8 cellular contexts compared by ENCODE assay signal in genomic region chr6:31861919-31862343, GRCh38. TPM values are rescaled to one million over a fixed set of nuclear protein-coding genes. Genes with fewer than 3 reads are reported as not detected.
DNase-seq lines count a peak whose midpoint lies in the region; ATAC-seq, FAIRE-seq and TF ChIP-seq lines count a peak whose summit lies in the region.

No MANE protein-coding gene starts in this region.

- POLR2A ChIA-PET in activated CD4-positive, alpha-beta T cell treated with anti-CD3 and anti-CD28 coated beads for 36 hours (lab: Charles Lee) = interaction anchor here (1.0 to 1.1 kb wide), 2 partner anchors 121 to 242 kb away, joined by 3 to 5 read pairs; partner anchors contain the start of gene MSH5
- POLR2A ChIA-PET in HepG2 (lab: Yijun Ruan, JAX) = interaction anchor here (0.8 to 5.4 kb wide), 27 partner anchors 11 to 209 kb away, joined by 3 to 264 read pairs (median 10); partner anchors contain the start of genes APOM, BAG6, C2 and CFB

- H3K27ac ChIP-seq in angular gyrus (ENCODE audit: low read depth, low read length) (peak overlapping the region; percentile 85), HepG2 (ENCODE audit: extremely low read length, insufficient read depth, low read length) (peak overlapping the region; percentile 61), temporal lobe (ENCODE audit: low read depth, low read length) (peak overlapping the region; percentile 84)

- no peak for DNase-seq in activated CD4-positive, alpha-beta T cell treated with anti-CD3 and anti-CD28 coated beads for 36 hours
- no peak for DNase-seq in activated CD4-positive, alpha-beta T cell treated with anti-CD3 and anti-CD28 coated beads for 1 hour
- DNase-seq in HepG2 (ENCODE audit: low spot score) (no peak), NCI-H524 (lab: John Stamatoyannopoulos, UW) (no peak), T-helper 9 cell (no peak)
- no peak for DNase-seq in activated CD4-positive, alpha-beta T cell treated with anti-CD3 and anti-CD28 coated beads for 48 hours

- H3K4me2 ChIP-seq in HepG2 (ENCODE audit: low read depth, low read length) = peak overlapping the region; percentile 93

- no peaks in the 10 kb centered on the region for H4K20me1 ChIP-seq in HepG2 (ENCODE audit: insufficient read depth, low read length)

- no peaks in the 10 kb centered on the region; a peak in 1 of 5 replicates for H3K27me3 ChIP-seq in HepG2 (ENCODE audit: control insufficient read depth in 1 of 2, insufficient read depth in 2 of 2, low read length in 2 of 2)

- H3K9me3 Mint-ChIP-seq in activated CD4-positive, alpha-beta T cell treated with anti-CD3 and anti-CD28 coated beads for 36 hours (ENCODE audit: low read depth) = no peaks in the 10 kb centered on the region

- H3K4me1 ChIP-seq in HepG2 (ENCODE audit: insufficient read depth, low read length) = peaks cover 65% of the 10 kb centered on the region

- in situ Hi-C loops in HepG2 (cut with HindIII; ENCODE audit: extremely low pct_ligation_motif_present, low pct_unique_long_range_greater_than_20kb) = no loop called here

- peak overlapping the region; percentile 91 for H3K27ac Mint-ChIP-seq in activated CD4-positive, alpha-beta T cell treated with anti-CD3 and anti-CD28 coated beads for 36 hours

- peaks cover 27% of the 10 kb centered on the region for H3K4me1 Mint-ChIP-seq in activated CD4-positive, alpha-beta T cell treated with anti-CD3 and anti-CD28 coated beads for 36 hours

- peaks cover 8 to 33% of the 10 kb centered on the region in 2 experiments; a peak in 4 of 5 replicates for H3K36me3 ChIP-seq in HepG2 (replicated peaks in 1 of 2; ENCODE audit: control insufficient read depth in 1 of 2, insufficient read depth in 2 of 2, low read length in 2 of 2)

- no TSS peak for BruUV-seq in HepG2 (replicated peaks; lab: Mats Ljungman, UMichigan)

- TF ChIP-seq CTCF in HepG2 (CRISPR knock-in tag; IDR thresholded peaks at IDR 0.05) = no peak

- TF ChIP-seq POLR2A in HepG2 (IDR thresholded peaks at IDR 0.05; ENCODE audit: insufficient read depth in 1 of 2, low read depth in 2 of 2, low read length in 2 of 2) = no peak

- FAIRE-seq in HepG2 (lab: Jason Lieb, UNC) = no peak

- WGBS in HepG2 (ENCODE audit: low lambda C conversion rate) = 15% methylated on average over 17 of the region's 17 CpGs

- intact Hi-C loops in activated CD4-positive, alpha-beta T cell treated with anti-CD3 and anti-CD28 coated beads for 36 hours (cut with DNase I, micrococcal nuclease) = loop anchor here (1.0 to 5.0 kb wide), 7 partner anchors 27 to 315 kb away; partner anchors contain the start of genes EHMT2 (in 1 of the 2), LY6G5C (in 1 of the 2), NFKBIL1 (in 1 of the 2) and ZBTB12 (in 1 of the 2)
- intact Hi-C loops in HepG2 (cut with micrococcal nuclease; ENCODE audit: unreplicated experiment) = loop anchor here (1.0 to 2.0 kb wide), 2 partner anchors 27 to 90 kb away; no protein-coding TSS in a partner anchor

- ATAC-seq in activated CD4-positive, alpha-beta T cell treated with anti-CD3 and anti-CD28 coated beads for 36 hours = no peak
- no peak for ATAC-seq in HepG2

- peak overlapping the region; percentile 90 for H3K4me3 Mint-ChIP-seq in activated CD4-positive, alpha-beta T cell treated with anti-CD3 and anti-CD28 coated beads for 36 hours

- H3K9me3 ChIP-seq in HepG2 (ENCODE audit: low read length) = no peaks in the 10 kb centered on the region

- H3K9ac ChIP-seq in HepG2 (ENCODE audit: insufficient read depth, low read depth, low read length) = peak overlapping the region; percentile 89

- CTCF ChIA-PET in activated CD4-positive, alpha-beta T cell treated with anti-CD3 and anti-CD28 coated beads for 36 hours (lab: Charles Lee) = interaction anchor here (1.1 to 1.3 kb wide), 2 partner anchors 10 to 320 kb away, joined by 3 read pairs; no protein-coding TSS in a partner anchor
- CTCF ChIA-PET in HepG2 (lab: Yijun Ruan, JAX; ENCODE audit: low intra/inter-chr PET ratio, low total read pairs) = no interaction called here

- peaks cover 2% of the 10 kb centered on the region for H3K36me3 Mint-ChIP-seq in activated CD4-positive, alpha-beta T cell treated with anti-CD3 and anti-CD28 coated beads for 36 hours (ENCODE audit: low read depth)

- TF ChIP-seq RAD21 in HepG2 (CRISPR knock-in tag; IDR thresholded peaks at IDR 0.05) = no peak

- TF ChIP-seq EP300 in HepG2 (IDR thresholded peaks at IDR 0.05; ENCODE audit: low read depth in 2 of 2, low read length in 2 of 2) (no peak), HepG2 (CRISPR knock-in tag; IDR thresholded peaks at IDR 0.05; ENCODE audit: borderline replicate concordance) (no peak)

- peaks cover 35% of the 10 kb centered on the region for H3K79me2 ChIP-seq in HepG2 (ENCODE audit: insufficient read depth, low read length)

- H3K27me3 Mint-ChIP-seq in activated CD4-positive, alpha-beta T cell treated with anti-CD3 and anti-CD28 coated beads for 36 hours = no peaks in the 10 kb centered on the region

- no peak overlapping the region for H2AFZ ChIP-seq in HepG2 (ENCODE audit: low read length)

- peak overlapping the region; percentile 75 to 99 (median 84) for H3K4me3 ChIP-seq in HepG2 (replicated peaks in 1 of 3; ENCODE audit: insufficient read depth in 1 of 3, low read depth in 2 of 3, low read length in 3 of 3)

RNA-seq across cellular contexts. Expression of gene NEU1, which starts 0.7 kb away (rescaled TPM):
- 10 to 100 TPM; 11.6 to 11.8 TPM for total RNA-seq in activated CD4-positive, alpha-beta T cell treated with anti-CD3 and anti-CD28 coated beads for 36 hours
- total RNA-seq in HepG2 (2016; rRNA removed; fragmentation: Illumina TruSeq; extraction: Trizol) = 139 and 297 TPM in 2 replicates
- 49.1 and 49.3 TPM in 2 replicates for total RNA-seq in HepG2 (2016; cell fraction: cytosol; rRNA removed; fragmentation: Illumina TruSeq; extraction: Trizol; ENCODE audit: low read depth)
- total RNA-seq in HepG2 (2016; cell fraction: insoluble cytoplasmic fraction; rRNA removed; fragmentation: Illumina TruSeq; extraction: Trizol) = 132 and 314 TPM in 2 replicates
- total RNA-seq in HepG2 (2016; cell fraction: membrane; rRNA removed; fragmentation: Illumina TruSeq; extraction: Trizol) = 93.8 and 98.2 TPM in 2 replicates
- total RNA-seq in HepG2 (2016; cell fraction: nucleus; rRNA removed; fragmentation: Illumina TruSeq; extraction: Trizol) = 237 and 274 TPM in 2 replicates
- polyA plus RNA-seq in HepG2 (2011; rRNA removed) = 202 and 215 TPM in 2 replicates
- 195 and 257 TPM in 2 replicates for polyA plus RNA-seq in HepG2 (2011; cell fraction: cytosol; rRNA removed)
- 110 and 111 TPM in 2 replicates for polyA plus RNA-seq in HepG2 (2011; cell fraction: nucleus; rRNA removed)
- 88.7 and 96.9 TPM in 2 replicates for polyA plus RNA-seq in HepG2 (2012)
- polyA plus RNA-seq in HepG2 (2016; cell fraction: cytosol; fragmentation: Illumina TruSeq; extraction: Trizol; ENCODE audit: low read depth) = 46.5 and 46.6 TPM in 2 replicates
- polyA plus RNA-seq in HepG2 (2016; cell fraction: insoluble cytoplasmic fraction; fragmentation: Illumina TruSeq; extraction: Trizol; ENCODE audit: low read depth) = 114 and 120 TPM in 2 replicates
- polyA plus RNA-seq in HepG2 (2016; cell fraction: membrane; fragmentation: Illumina TruSeq; extraction: Trizol; ENCODE audit: low read depth) = 67.2 and 70.7 TPM in 2 replicates
- 367 and 386 TPM in 2 replicates for polyA plus RNA-seq in HepG2 (2016; cell fraction: nucleus; fragmentation: Illumina TruSeq; extraction: Trizol; ENCODE audit: insufficient read depth, low read depth)
- polyA minus RNA-seq in HepG2 (2011; rRNA and poly(A)+ RNA removed; ENCODE audit: low replicate concordance) = 35.2 and 243 TPM in 2 replicates
- polyA minus RNA-seq in HepG2 (2011; cell fraction: cytosol; rRNA and poly(A)+ RNA removed) = 76.7 and 85.5 TPM in 2 replicates
- polyA minus RNA-seq in HepG2 (2011; cell fraction: nucleus; rRNA and poly(A)+ RNA removed) = 40.9 and 43.8 TPM in 2 replicates
- 14.0 TPM for total RNA-seq in temporal lobe

RNA-seq across cellular contexts. Expression of gene SLC44A4, which starts 16.9 kb away (rescaled TPM):
- under 1 TPM; 0.19 to 0.27 TPM for total RNA-seq in activated CD4-positive, alpha-beta T cell treated with anti-CD3 and anti-CD28 coated beads for 36 hours
- total RNA-seq in HepG2 (2016; rRNA removed; fragmentation: Illumina TruSeq; extraction: Trizol) = 5.6 and 5.9 TPM in 2 replicates
- 3.4 and 6.6 TPM in 2 replicates for total RNA-seq in HepG2 (2016; cell fraction: cytosol; rRNA removed; fragmentation: Illumina TruSeq; extraction: Trizol; ENCODE audit: low read depth)
- total RNA-seq in HepG2 (2016; cell fraction: insoluble cytoplasmic fraction; rRNA removed; fragmentation: Illumina TruSeq; extraction: Trizol) = 4.8 and 8.3 TPM in 2 replicates
- total RNA-seq in HepG2 (2016; cell fraction: membrane; rRNA removed; fragmentation: Illumina TruSeq; extraction: Trizol) = 6.1 and 6.6 TPM in 2 replicates
- 4.4 TPM in 2 replicates for total RNA-seq in HepG2 (2016; cell fraction: nucleus; rRNA removed; fragmentation: Illumina TruSeq; extraction: Trizol)
- polyA plus RNA-seq in HepG2 (2011; rRNA removed) = 3.5 and 3.6 TPM in 2 replicates
- 3.2 and 3.7 TPM in 2 replicates for polyA plus RNA-seq in HepG2 (2011; cell fraction: cytosol; rRNA removed)
- polyA plus RNA-seq in HepG2 (2011; cell fraction: nucleus; rRNA removed) = 2.9 and 3.6 TPM in 2 replicates
- 1.8 and 3.2 TPM in 2 replicates for polyA plus RNA-seq in HepG2 (2012)
- 3.9 and 4.5 TPM in 2 replicates for polyA plus RNA-seq in HepG2 (2016; cell fraction: cytosol; fragmentation: Illumina TruSeq; extraction: Trizol; ENCODE audit: low read depth)
- 5.7 and 6.7 TPM in 2 replicates for polyA plus RNA-seq in HepG2 (2016; cell fraction: insoluble cytoplasmic fraction; fragmentation: Illumina TruSeq; extraction: Trizol; ENCODE audit: low read depth)
- polyA plus RNA-seq in HepG2 (2016; cell fraction: membrane; fragmentation: Illumina TruSeq; extraction: Trizol; ENCODE audit: low read depth) = 5.8 and 6.2 TPM in 2 replicates
- 10.4 and 12.4 TPM in 2 replicates for polyA plus RNA-seq in HepG2 (2016; cell fraction: nucleus; fragmentation: Illumina TruSeq; extraction: Trizol; ENCODE audit: insufficient read depth, low read depth)
- 4.9 TPM in 1 of 2 replicates, not detected in the other for polyA minus RNA-seq in HepG2 (2011; rRNA and poly(A)+ RNA removed; ENCODE audit: low replicate concordance)
- polyA minus RNA-seq in HepG2 (2011; cell fraction: cytosol; rRNA and poly(A)+ RNA removed) = 0.97 and 0.99 TPM in 2 replicates
- polyA minus RNA-seq in HepG2 (2011; cell fraction: nucleus; rRNA and poly(A)+ RNA removed) = 1.6 and 2.2 TPM in 2 replicates
- total RNA-seq in temporal lobe = not detected

RNA-seq across cellular contexts. Expression of gene HSPA1B, which starts 34.4 kb away (rescaled TPM):
- total RNA-seq in activated CD4-positive, alpha-beta T cell treated with anti-CD3 and anti-CD28 coated beads for 36 hours = 10 to 100 TPM; 54.6 to 61.1 TPM
- total RNA-seq in HepG2 (2016; rRNA removed; fragmentation: Illumina TruSeq; extraction: Trizol) = 186 and 189 TPM in 2 replicates
- total RNA-seq in HepG2 (2016; cell fraction: cytosol; rRNA removed; fragmentation: Illumina TruSeq; extraction: Trizol; ENCODE audit: low read depth) = 8.9 and 12.5 TPM in 2 replicates
- 148 and 193 TPM in 2 replicates for total RNA-seq in HepG2 (2016; cell fraction: insoluble cytoplasmic fraction; rRNA removed; fragmentation: Illumina TruSeq; extraction: Trizol)
- total RNA-seq in HepG2 (2016; cell fraction: membrane; rRNA removed; fragmentation: Illumina TruSeq; extraction: Trizol) = 24.6 and 28.1 TPM in 2 replicates
- total RNA-seq in HepG2 (2016; cell fraction: nucleus; rRNA removed; fragmentation: Illumina TruSeq; extraction: Trizol) = 88.3 and 95.9 TPM in 2 replicates
- 26.0 and 57.2 TPM in 2 replicates for polyA plus RNA-seq in HepG2 (2011; rRNA removed)
- 26.6 and 33.8 TPM in 2 replicates for polyA plus RNA-seq in HepG2 (2011; cell fraction: cytosol; rRNA removed)
- polyA plus RNA-seq in HepG2 (2011; cell fraction: nucleus; rRNA removed) = 55.8 and 89.9 TPM in 2 replicates
- 39.8 and 132 TPM in 2 replicates for polyA plus RNA-seq in HepG2 (2012)
- 5.4 and 5.8 TPM in 2 replicates for polyA plus RNA-seq in HepG2 (2016; cell fraction: cytosol; fragmentation: Illumina TruSeq; extraction: Trizol; ENCODE audit: low read depth)
- polyA plus RNA-seq in HepG2 (2016; cell fraction: insoluble cytoplasmic fraction; fragmentation: Illumina TruSeq; extraction: Trizol; ENCODE audit: low read depth) = 148 and 182 TPM in 2 replicates
- 11.1 and 13.6 TPM in 2 replicates for polyA plus RNA-seq in HepG2 (2016; cell fraction: membrane; fragmentation: Illumina TruSeq; extraction: Trizol; ENCODE audit: low read depth)
- polyA plus RNA-seq in HepG2 (2016; cell fraction: nucleus; fragmentation: Illumina TruSeq; extraction: Trizol; ENCODE audit: insufficient read depth, low read depth) = 115 and 118 TPM in 2 replicates
- polyA minus RNA-seq in HepG2 (2011; rRNA and poly(A)+ RNA removed; ENCODE audit: low replicate concordance) = 84.4 and 185 TPM in 2 replicates
- polyA minus RNA-seq in HepG2 (2011; cell fraction: cytosol; rRNA and poly(A)+ RNA removed) = 48.1 and 67.3 TPM in 2 replicates
- 22.7 and 36.4 TPM in 2 replicates for polyA minus RNA-seq in HepG2 (2011; cell fraction: nucleus; rRNA and poly(A)+ RNA removed)
- total RNA-seq in temporal lobe = 543 TPM

RNA-seq across cellular contexts. Expression of gene EHMT2, which starts 35.6 kb away (rescaled TPM):
- 10 to 100 TPM; 50.1 to 60.4 TPM for total RNA-seq in activated CD4-positive, alpha-beta T cell treated with anti-CD3 and anti-CD28 coated beads for 36 hours
- total RNA-seq in HepG2 (2016; rRNA removed; fragmentation: Illumina TruSeq; extraction: Trizol) = 43.5 and 69.2 TPM in 2 replicates
- 14.1 and 15.2 TPM in 2 replicates for total RNA-seq in HepG2 (2016; cell fraction: cytosol; rRNA removed; fragmentation: Illumina TruSeq; extraction: Trizol; ENCODE audit: low read depth)
- 34.4 and 70.7 TPM in 2 replicates for total RNA-seq in HepG2 (2016; cell fraction: insoluble cytoplasmic fraction; rRNA removed; fragmentation: Illumina TruSeq; extraction: Trizol)
- total RNA-seq in HepG2 (2016; cell fraction: membrane; rRNA removed; fragmentation: Illumina TruSeq; extraction: Trizol) = 29.3 and 33.1 TPM in 2 replicates
- total RNA-seq in HepG2 (2016; cell fraction: nucleus; rRNA removed; fragmentation: Illumina TruSeq; extraction: Trizol) = 46.1 and 48.0 TPM in 2 replicates
- polyA plus RNA-seq in HepG2 (2011; rRNA removed) = 51.2 and 55.2 TPM in 2 replicates
- 29.3 and 36.1 TPM in 2 replicates for polyA plus RNA-seq in HepG2 (2011; cell fraction: cytosol; rRNA removed)
- polyA plus RNA-seq in HepG2 (2011; cell fraction: nucleus; rRNA removed) = 180 and 272 TPM in 2 replicates
- polyA plus RNA-seq in HepG2 (2012) = 37.6 and 43.1 TPM in 2 replicates
- 8.3 and 9.2 TPM in 2 replicates for polyA plus RNA-seq in HepG2 (2016; cell fraction: cytosol; fragmentation: Illumina TruSeq; extraction: Trizol; ENCODE audit: low read depth)
- polyA plus RNA-seq in HepG2 (2016; cell fraction: insoluble cytoplasmic fraction; fragmentation: Illumina TruSeq; extraction: Trizol; ENCODE audit: low read depth) = 36.0 and 58.3 TPM in 2 replicates
- polyA plus RNA-seq in HepG2 (2016; cell fraction: membrane; fragmentation: Illumina TruSeq; extraction: Trizol; ENCODE audit: low read depth) = 16.5 and 18.3 TPM in 2 replicates
- 122 and 136 TPM in 2 replicates for polyA plus RNA-seq in HepG2 (2016; cell fraction: nucleus; fragmentation: Illumina TruSeq; extraction: Trizol; ENCODE audit: insufficient read depth, low read depth)
- polyA minus RNA-seq in HepG2 (2011; rRNA and poly(A)+ RNA removed; ENCODE audit: low replicate concordance) = 74.1 and 111 TPM in 2 replicates
- polyA minus RNA-seq in HepG2 (2011; cell fraction: cytosol; rRNA and poly(A)+ RNA removed) = 26.2 and 33.8 TPM in 2 replicates
- polyA minus RNA-seq in HepG2 (2011; cell fraction: nucleus; rRNA and poly(A)+ RNA removed) = 24.3 and 26.9 TPM in 2 replicates
- 65.6 TPM for total RNA-seq in temporal lobe

RNA-seq across cellular contexts. Expression of gene ZBTB12, which starts 40.0 kb away (rescaled TPM):
- 1 to 10 TPM; 1.9 to 2.4 TPM for total RNA-seq in activated CD4-positive, alpha-beta T cell treated with anti-CD3 and anti-CD28 coated beads for 36 hours
- total RNA-seq in HepG2 (2016; rRNA removed; fragmentation: Illumina TruSeq; extraction: Trizol) = 6.0 and 6.8 TPM in 2 replicates
- total RNA-seq in HepG2 (2016; cell fraction: cytosol; rRNA removed; fragmentation: Illumina TruSeq; extraction: Trizol; ENCODE audit: low read depth) = 1.6 and 1.7 TPM in 2 replicates
- total RNA-seq in HepG2 (2016; cell fraction: insoluble cytoplasmic fraction; rRNA removed; fragmentation: Illumina TruSeq; extraction: Trizol) = 6.0 and 7.4 TPM in 2 replicates
- 5.7 and 5.8 TPM in 2 replicates for total RNA-seq in HepG2 (2016; cell fraction: membrane; rRNA removed; fragmentation: Illumina TruSeq; extraction: Trizol)
- 3.1 and 3.9 TPM in 2 replicates for total RNA-seq in HepG2 (2016; cell fraction: nucleus; rRNA removed; fragmentation: Illumina TruSeq; extraction: Trizol)
- 4.8 and 7.3 TPM in 2 replicates for polyA plus RNA-seq in HepG2 (2011; rRNA removed)
- 3.7 and 5.8 TPM in 2 replicates for polyA plus RNA-seq in HepG2 (2011; cell fraction: cytosol; rRNA removed)
- 6.9 and 7.3 TPM in 2 replicates for polyA plus RNA-seq in HepG2 (2011; cell fraction: nucleus; rRNA removed)
- polyA plus RNA-seq in HepG2 (2012) = 8.0 and 9.2 TPM in 2 replicates
- polyA plus RNA-seq in HepG2 (2016; cell fraction: cytosol; fragmentation: Illumina TruSeq; extraction: Trizol; ENCODE audit: low read depth) = 2.7 and 3.0 TPM in 2 replicates
- 14.0 and 15.9 TPM in 2 replicates for polyA plus RNA-seq in HepG2 (2016; cell fraction: insoluble cytoplasmic fraction; fragmentation: Illumina TruSeq; extraction: Trizol; ENCODE audit: low read depth)
- 6.6 and 9.0 TPM in 2 replicates for polyA plus RNA-seq in HepG2 (2016; cell fraction: membrane; fragmentation: Illumina TruSeq; extraction: Trizol; ENCODE audit: low read depth)
- 10.6 and 12.2 TPM in 2 replicates for polyA plus RNA-seq in HepG2 (2016; cell fraction: nucleus; fragmentation: Illumina TruSeq; extraction: Trizol; ENCODE audit: insufficient read depth, low read depth)
- polyA minus RNA-seq in HepG2 (2011; rRNA and poly(A)+ RNA removed; ENCODE audit: low replicate concordance) = 12.3 and 22.9 TPM in 2 replicates
- 6.7 and 6.9 TPM in 2 replicates for polyA minus RNA-seq in HepG2 (2011; cell fraction: cytosol; rRNA and poly(A)+ RNA removed)
- 3.7 and 4.5 TPM in 2 replicates for polyA minus RNA-seq in HepG2 (2011; cell fraction: nucleus; rRNA and poly(A)+ RNA removed)
- 21.9 TPM for total RNA-seq in temporal lobe
